In the genomic region with DNA sequence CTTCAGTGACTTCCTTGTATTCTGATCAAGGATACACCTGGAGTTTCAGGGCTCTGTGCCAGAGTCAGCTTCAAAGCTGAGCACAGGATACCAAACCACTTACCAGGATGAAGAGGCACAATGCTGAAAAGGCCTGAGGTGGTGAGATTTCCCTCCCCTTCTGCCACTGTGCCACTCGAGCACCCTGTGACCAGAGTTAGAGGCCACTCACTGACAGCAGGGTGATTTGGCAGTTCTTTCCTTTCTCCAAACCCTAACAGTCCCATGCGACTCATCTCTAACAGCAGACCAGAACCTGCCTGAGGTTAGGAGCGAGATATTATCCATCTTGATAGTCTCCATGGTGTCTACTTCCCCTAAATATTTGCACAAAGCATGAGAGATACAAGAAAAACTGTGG, we compare ENCODE assay signal across 13 cellular contexts. TPM values are rescaled to one million over a fixed set of nuclear protein-coding genes. Genes with fewer than 3 reads are reported as not detected.
DNase-seq lines count a peak whose midpoint lies in the region; ATAC-seq and FAIRE-seq lines count a peak whose summit lies in the region.
"Had no signal": no experiment of that assay in that cellular context is flagged by ENCODE, and none has a peak within 500 bp of the region (broad histone marks: within the 10 kb centered on the region; RNA-seq: fewer than 3 reads in every experiment).

No MANE protein-coding gene starts in this region.

- H3K27me3 Mint-ChIP-seq in activated T-cell treated with anti-CD3 and anti-CD28 coated beads, Interleukin-2, amount 50 U/mL, for 4 hours (ENCODE audit: low read depth), result no peaks in the 10 kb centered on the region

- no peak overlapping the region for H3K4me3 ChIP-seq in thymus (ENCODE audit: low read length)

- H3K4me3 Mint-ChIP-seq in activated T-cell treated with anti-CD3 and anti-CD28 coated beads, Interleukin-2, amount 50 U/mL, for 4 hours, result peak overlapping the region; percentile 91

- H3K9me3 Mint-ChIP-seq in activated T-cell treated with anti-CD3 and anti-CD28 coated beads, Interleukin-2, amount 50 U/mL, for 4 hours, result no peaks in the 10 kb centered on the region

- no peak for ATAC-seq in activated T-cell treated with anti-CD3 and anti-CD28 coated beads, Interleukin-2, amount 50 U/mL, for 4 hours
- ATAC-seq in HG03469 (IDR thresholded peaks at IDR 0.05; ENCODE audit: unreplicated experiment), result no peak
- ATAC-seq: Panc1 had no signal

- peaks cover 25% of the 10 kb centered on the region for H3K36me3 Mint-ChIP-seq in activated T-cell treated with anti-CD3 and anti-CD28 coated beads, Interleukin-2, amount 50 U/mL, for 4 hours (ENCODE audit: insufficient read depth)

- FAIRE-seq in RCC 7860 (lab: Jason Lieb, UNC) (no peak), urothelium cell line (lab: Jason Lieb, UNC) (no peak)

- H3K4me1 Mint-ChIP-seq in activated T-cell treated with anti-CD3 and anti-CD28 coated beads, Interleukin-2, amount 50 U/mL, for 4 hours (ENCODE audit: low read depth), result peaks cover 38% of the 10 kb centered on the region

- peak overlapping the region; percentile 31 for H3K27ac ChIP-seq in thymus (ENCODE audit: low read depth)
- H3K27ac ChIP-seq: WERI-Rb-1 had no signal

- no peak for DNase-seq in activated T-cell treated with anti-CD3 and anti-CD28 coated beads, Interleukin-2, amount 50 U/mL, for 4 hours
- no peak for DNase-seq in activated T-cell treated with anti-CD3 and anti-CD28 coated beads, Interleukin-2, amount 50 U/mL, for 48 hours
- peak; percentile 61 for DNase-seq in RCC 7860 (ENCODE audit: low spot score)
- DNase-seq in dermis blood vessel endothelial cell, result peak; percentile 54
- no peak for DNase-seq in urothelium cell line (ENCODE audit: low spot score)
- DNase-seq in occipital lobe (lab: John Stamatoyannopoulos, UW), result no peak
- DNase-seq: BE2C; effector CD4-positive, alpha-beta T cell; NCI-H1417; WERI-Rb-1 had no signal

- no peaks in the 10 kb centered on the region for H3K27me3 ChIP-seq in thymus (ENCODE audit: control insufficient read depth, insufficient read depth)
- H3K27me3 ChIP-seq: BE2C had no signal

- 90% methylated on average over 3 of the region's 3 CpGs for WGBS in thymus

- peaks cover 15% of the 10 kb centered on the region for H3K36me3 ChIP-seq in thymus (ENCODE audit: control insufficient read depth, insufficient read depth)
- H3K36me3 ChIP-seq: BE2C had no signal

- peaks cover 4% of the 10 kb centered on the region for H3K4me1 ChIP-seq in thymus (ENCODE audit: control insufficient read depth, insufficient read depth, low read length)
- H3K4me1 ChIP-seq: BE2C had no signal

- no peaks in the 10 kb centered on the region for H3K9me3 ChIP-seq in thymus (ENCODE audit: control insufficient read depth)
- H3K9me3 ChIP-seq: BE2C had no signal

RNA-seq across cellular contexts. Expression of gene PLGRKT, which starts 1.8 kb away (rescaled TPM):
- 10 to 100 TPM; 23.7 to 45.3 (median 30.9) TPM for total RNA-seq in activated T-cell treated with anti-CD3 and anti-CD28 coated beads, Interleukin-2, amount 50 U/mL, for 4 hours
- total RNA-seq in dermis blood vessel endothelial cell, result 6.3 and 7.0 TPM in 2 replicates
- polyA plus RNA-seq in thymus, result 38.8 TPM
- total RNA-seq in occipital lobe, result 25.1 TPM

RNA-seq across cellular contexts. Expression of gene CD274, which starts 14.4 kb away (rescaled TPM):
- total RNA-seq in activated T-cell treated with anti-CD3 and anti-CD28 coated beads, Interleukin-2, amount 50 U/mL, for 4 hours, result 10 to 100 TPM; 33.7 to 58.4 (median 42.1) TPM
- 12.7 and 17.7 TPM in 2 replicates for total RNA-seq in dermis blood vessel endothelial cell
- polyA plus RNA-seq in thymus, result 10.9 TPM
- total RNA-seq in occipital lobe, result 0.62 TPM

Comparison
In these comparisons a context has a peak if more than half of its experiments do, and no peak if none do; other contexts are left out.
1. DNase-seq: peak in RCC 7860 (single experiment) and dermis blood vessel endothelial cell (single experiment); none in activated T-cell treated with anti-CD3 and anti-CD28 coated beads, Interleukin-2, amount 50 U/mL, for 4 hours (single experiment), activated T-cell treated with anti-CD3 and anti-CD28 coated beads, Interleukin-2, amount 50 U/mL, for 48 hours (0 of 2), urothelium cell line (single experiment) and occipital lobe (single experiment).